ENCODE assay signal across 8 cellular contexts in genomic region chr3:115146418-115147328, GRCh38. TPM values are rescaled to one million over a fixed set of nuclear protein-coding genes. Genes with fewer than 3 reads are reported as not detected.
DNase-seq lines count a peak whose midpoint lies in the region; ATAC-seq and TF ChIP-seq lines count a peak whose summit lies in the region.

TSS of gene ZBTB20 (minus strand) at chr3:115147288.

- peaks cover 5% of the 10 kb centered on the region for H3K4me1 Mint-ChIP-seq in progenitor cell of endocrine pancreas (ENCODE audit: low read depth)

- peak within 1 kb of the TSS; percentile 8 for H3K27ac ChIP-seq in Karpas-422 (ENCODE audit: low read length)
- peak within 1 kb of the TSS; percentile 68 for H3K27ac ChIP-seq in adipose tissue (ENCODE audit: low read depth, low read length)
- H3K27ac ChIP-seq in urinary bladder (ENCODE audit: low read depth) = peak within 1 kb of the TSS; percentile 100

- intact Hi-C loops in left cardiac atrium (cut with DNase I) = no loop called here

- H3K27ac Mint-ChIP-seq in progenitor cell of endocrine pancreas = peak within 1 kb of the TSS; percentile 99

- H3K4me3 Mint-ChIP-seq in progenitor cell of endocrine pancreas (ENCODE audit: low read depth) = peak within 1 kb of the TSS; percentile 92

- H3K9me3 Mint-ChIP-seq in progenitor cell of endocrine pancreas (ENCODE audit: low read depth) = no peaks in the 10 kb centered on the region

- H3K9me2 ChIP-seq in Karpas-422 (replicated peaks; ENCODE audit: insufficient read depth, low read length) = no peaks in the 10 kb centered on the region

- H3K79me2 ChIP-seq in Karpas-422 (ENCODE audit: low read length) = no peaks in the 10 kb centered on the region

- H3K36me3 ChIP-seq in Karpas-422 (ENCODE audit: insufficient read depth, low read length) (no peaks in the 10 kb centered on the region), urinary bladder (ENCODE audit: insufficient read depth) (no peaks in the 10 kb centered on the region)

- H3K36me3 Mint-ChIP-seq in progenitor cell of endocrine pancreas (ENCODE audit: insufficient read depth) = no peaks in the 10 kb centered on the region

- WGBS in adipose tissue, 3 donors = 0 to 1% (median 1%) methylated on average over 27 to 69 of the region's 72 CpGs
- under 1% methylated on average over 69 of the region's 72 CpGs for WGBS in urinary bladder

- ATAC-seq in GM21737 (IDR thresholded peaks at IDR 0.05; ENCODE audit: unreplicated experiment) (peak; percentile 27), left cardiac atrium (peak; percentile 36 to 57)

- no peaks in the 10 kb centered on the region for H3K9me3 ChIP-seq in Karpas-422 (ENCODE audit: low read length)

- H3K27me3 ChIP-seq in Karpas-422 (ENCODE audit: low read length) = no peaks in the 10 kb centered on the region

- DNase-seq in Daoy (ENCODE audit: low read depth) (peak; percentile 78), Karpas-422 (peak; percentile 74), T follicular helper cell (ENCODE audit: low read depth) (peak; percentile 63), left cardiac atrium (peak; percentile 75), progenitor cell of endocrine pancreas (ENCODE audit: low spot score, unreplicated experiment) (peak; percentile 35)

- peak within 1 kb of the TSS; percentile 92 for H3K4me2 ChIP-seq in Karpas-422 (ENCODE audit: low read depth, low read length, poor library complexity, severe bottlenecking)

- peak within 1 kb of the TSS; percentile 81 for H3K4me3 ChIP-seq in Karpas-422 (ENCODE audit: low read length)
- H3K4me3 ChIP-seq in urinary bladder (ENCODE audit: low read depth, low read length) = peak within 1 kb of the TSS; percentile 62

- H3K27me3 Mint-ChIP-seq in progenitor cell of endocrine pancreas = no peaks in the 10 kb centered on the region

- peaks cover 16% of the 10 kb centered on the region for H3K4me1 ChIP-seq in Karpas-422 (ENCODE audit: low read length)
- no peaks in the 10 kb centered on the region for H3K4me1 ChIP-seq in urinary bladder (ENCODE audit: insufficient read depth)

- peak within 1 kb of the TSS; percentile 90 for H2AFZ ChIP-seq in Karpas-422 (ENCODE audit: low read length)

- peak within 1 kb of the TSS; percentile 80 for H3K9ac ChIP-seq in Karpas-422 (ENCODE audit: low read length)

- no peak for TF ChIP-seq CTCF in progenitor cell of endocrine pancreas (IDR thresholded peaks at IDR 0.05; ENCODE audit: unreplicated experiment)

- no peaks in the 10 kb centered on the region for H4K20me1 ChIP-seq in Karpas-422 (ENCODE audit: insufficient read depth, low read depth, low read length)

RNA-seq across cellular contexts. Expression of gene ZBTB20, which starts in this region (rescaled TPM):
- 2.5 and 5.5 TPM in 2 replicates for total RNA-seq in Daoy (2014; rRNA removed; shearing (Covaris generic))
- total RNA-seq in Karpas-422 (2014; rRNA removed; shearing (Covaris generic); ENCODE audit: low replicate concordance) = 1.6 and 2.8 TPM in 2 replicates
- 1 to 10 TPM in 2 of 3 donors, under 1 TPM in 1; 0.62 to 7.8 (median 1.4) TPM for polyA plus RNA-seq in adipose tissue
- total RNA-seq in left cardiac atrium = 10 to 100 TPM; 59.5 to 68.8 TPM
- total RNA-seq in progenitor cell of endocrine pancreas = 27.3 and 27.8 TPM in 2 replicates
- total RNA-seq in urinary bladder = 99.9 TPM
- 1.5 TPM for polyA plus RNA-seq in urinary bladder

Comparison
In these comparisons a context has a peak if more than half of its experiments do, and no peak if none do; other contexts are left out.
1. Peak in every context shown above with its lines: DNase-seq, ATAC-seq, H3K4me3 ChIP-seq and H3K27ac ChIP-seq.
2. H3K27ac ChIP-seq: peak in every context shown above with its lines; median percentile 100 in urinary bladder; 68 in adipose tissue; 8 in Karpas-422.